ENCODE assay signal across 26 cellular contexts in genomic region chr20:39170896-39171463, GRCh38.
DNase-seq lines count a peak whose midpoint lies in the region; FAIRE-seq and TF ChIP-seq lines count a peak whose summit lies in the region.
"Had no signal": no experiment of that assay in that cellular context is flagged by ENCODE, and none has a peak within 500 bp of the region (broad histone marks: within the 10 kb centered on the region; RNA-seq: fewer than 3 reads in every experiment).

No MANE protein-coding gene starts in this region.

- no peak overlapping the region for H3K4me3 ChIP-seq in spleen
- H3K4me3 ChIP-seq: BLaER1, GM12878 had no signal

- TF ChIP-seq CTCF in osteocyte (IDR thresholded peaks at IDR 0.05) (no peak), spleen (IDR thresholded peaks at IDR 0.05 in 8 of 11, conservative IDR thresholded peaks at IDR 0.05 in 3 of 11) (no peak)

- H3K9me3 Mint-ChIP-seq in osteocyte (ENCODE audit: unreplicated experiment) = no peaks in the 10 kb centered on the region

- 67 to 88% (median 77%) methylated on average over 2 of the region's 2 CpGs for WGBS in spleen, 5 donors

- H3K27ac ChIP-seq in spleen = no peak overlapping the region
- H3K27ac ChIP-seq: BLaER1 had no signal

- no peaks in the 10 kb centered on the region for H3K9me3 ChIP-seq in spleen
- H3K9me3 ChIP-seq: BE2C, BLaER1 had no signal

- no peaks in the 10 kb centered on the region for H3K36me3 ChIP-seq in spleen
- H3K36me3 ChIP-seq: BE2C, BLaER1 had no signal

- peak; percentile 20 for FAIRE-seq in GM12891 (lab: Jason Lieb, UNC)
- FAIRE-seq in HTR-8/SVneo (lab: Jason Lieb, UNC) = peak; percentile 97
- peak; percentile 85 for FAIRE-seq in urothelium cell line (lab: Jason Lieb, UNC)
- FAIRE-seq: A204.1, GM12878 had no signal

- H3K36me3 Mint-ChIP-seq in osteocyte (ENCODE audit: unreplicated experiment) = no peaks in the 10 kb centered on the region
- H3K36me3 Mint-ChIP-seq: CD14-positive monocyte; CD4-positive, alpha-beta memory T cell; CD4-positive, CD25-positive, alpha-beta regulatory T cell had no signal

- intact Hi-C loops in spleen (cut with DNase I; ENCODE audit: low total_unique reads) = no loop called here

- H3K27me3 Mint-ChIP-seq in osteocyte (ENCODE audit: unreplicated experiment) = no peaks in the 10 kb centered on the region

- peaks cover 0 to 7% (median 0%) of the 10 kb centered on the region in 7 donors for H3K27me3 ChIP-seq in spleen (replicated peaks in 1 of 7)
- H3K27me3 ChIP-seq: BE2C, BLaER1 had no signal

- H3K4me3 Mint-ChIP-seq in osteocyte (ENCODE audit: unreplicated experiment) = no peak overlapping the region
- H3K4me3 Mint-ChIP-seq: CD14-positive monocyte; CD4-positive, alpha-beta memory T cell; CD4-positive, CD25-positive, alpha-beta regulatory T cell; CD8-positive, alpha-beta memory T cell had no signal

- no peak for DNase-seq in GM12891 (ENCODE audit: insufficient read length, low spot score)
- no peak for DNase-seq in HTR-8/SVneo (ENCODE audit: insufficient read length, low spot score)
- DNase-seq in osteocyte (ENCODE audit: extremely low spot score, unreplicated experiment) = peak; percentile 38
- no peak for DNase-seq in urothelium cell line (ENCODE audit: low spot score)
- DNase-seq in T-helper 9 cell = no peak
- DNase-seq in spleen = no peak
- no peak for DNase-seq in nucleus accumbens (lab: John Stamatoyannopoulos, UW)
- DNase-seq: 8988T; ACHN; BE2C; C1 segment of cervical spinal cord; CD4-positive, alpha-beta memory T cell; CD4-positive, CD25-positive, alpha-beta regulatory T cell; CD8-positive, alpha-beta memory T cell; COR-L47; DMS 273 treated with DMSO at 0.1 percent for 48 hours; DMS153; DMS53; DMS79; DND-41; EL; GDM1 had no signal

- H3K4me1 ChIP-seq in spleen = no peaks in the 10 kb centered on the region
- H3K4me1 ChIP-seq: BE2C, BLaER1 had no signal

- no peak overlapping the region for H3K27ac Mint-ChIP-seq in osteocyte (ENCODE audit: unreplicated experiment)
- H3K27ac Mint-ChIP-seq: CD14-positive monocyte; CD4-positive, alpha-beta memory T cell; CD4-positive, CD25-positive, alpha-beta regulatory T cell; CD8-positive, alpha-beta memory T cell had no signal

- H3K4me1 Mint-ChIP-seq in osteocyte (ENCODE audit: unreplicated experiment) = no peaks in the 10 kb centered on the region
- H3K4me1 Mint-ChIP-seq: CD14-positive monocyte; CD4-positive, alpha-beta memory T cell; CD4-positive, CD25-positive, alpha-beta regulatory T cell; CD8-positive, alpha-beta memory T cell had no signal

- TF ChIP-seq POLR2A in GM12891 (IDR thresholded peaks at IDR 0.05; ENCODE audit: low read depth, low read length) (no peak), spleen (IDR thresholded peaks at IDR 0.05) (no peak)

TF ChIP-seq in GM12891, 5 proteins besides CTCF, POLR2A, EP300 and RAD21:
- TF ChIP-seq POLR2AphosphoS5 (IDR thresholded peaks at IDR 0.05; ENCODE audit: low read depth, low read length) = no peak
- TF ChIP-seq TAF1 (IDR thresholded peaks at IDR 0.05; ENCODE audit: low read depth, low read length) = no peak
- TF ChIP-seq SPI1 (IDR thresholded peaks at IDR 0.05; ENCODE audit: low read depth, low read length) = no peak
- TF ChIP-seq POU2F2 (IDR thresholded peaks at IDR 0.05; ENCODE audit: low read depth, low read length) = no peak
- TF ChIP-seq PAX5 (IDR thresholded peaks at IDR 0.05; ENCODE audit: insufficient read depth, low read length, severe bottlenecking) = no peak
